In genomic region chr1:169949139-169949538, GRCh38 we compare ENCODE assay signal across 20 cellular contexts. TPM values are rescaled to one million over a fixed set of nuclear protein-coding genes. Genes with fewer than 3 reads are reported as not detected.
DNase-seq lines count a peak whose midpoint lies in the region; ATAC-seq, FAIRE-seq and TF ChIP-seq lines count a peak whose summit lies in the region.
"Had no signal": no experiment of that assay in that cellular context is flagged by ENCODE, and none has a peak within 500 bp of the region (broad histone marks: within the 10 kb centered on the region; RNA-seq: fewer than 3 reads in every experiment).

No MANE protein-coding gene starts in this region.

- ATAC-seq in GM21447 (IDR thresholded peaks at IDR 0.05; ENCODE audit: unreplicated experiment), result peak; percentile 51
- ATAC-seq in gastroesophageal sphincter, result no peak
- ATAC-seq: foreskin keratinocyte; naive thymus-derived CD8-positive, alpha-beta T cell; stimulated activated naive B cell treated with anti-CD40 and anti-IgM and Interleukin-4, amounts not matched to agents 10 μg/mL and 1 μg/mL and 100 μg/mL, for 72 hours had no signal

- no peak overlapping the region for H3K27ac ChIP-seq in gastroesophageal sphincter
- H3K27ac ChIP-seq: foreskin keratinocyte, transverse colon had no signal

- no peak for TF ChIP-seq POLR2A in gastroesophageal sphincter (IDR thresholded peaks at IDR 0.05)

- TF ChIP-seq CTCF in gastroesophageal sphincter (IDR thresholded peaks at IDR 0.05), result no peak

- DNase-seq in fibroblast of peridontal ligament (ENCODE audit: extremely low read depth) (peak; percentile 81), stromal cell of bone marrow (ENCODE audit: low read depth) (peak; percentile 39), NCI-H2196 (lab: John Stamatoyannopoulos, UW; ENCODE audit: unreplicated experiment) (no peak)
- no peak for DNase-seq in activated T-cell treated with anti-CD3 and anti-CD28 coated beads, Interleukin-2, amount 50 U/mL, for 48 hours
- DNase-seq: activated B cell treated with CpG ODN at 0.5 μM for 24 hours; activated naive CD8-positive, alpha-beta T cell treated with anti-CD3 and anti-CD28 coated beads for 36 hours; caudate nucleus; effector memory CD4-positive, alpha-beta T cell; foreskin keratinocyte; MG63; naive thymus-derived CD8-positive, alpha-beta T cell; NCI-H1694; NCI-H510A; Right ventricle myocardium superior; stimulated activated CD4-positive, alpha-beta T cell treated with anti-CD3 and anti-CD28 coated beads, Interleukin-12 subunit alpha, Interleukin-12 subunit beta, amount 100 ng/mL, for 4 hours; stimulated activated naive B cell treated with anti-CD40 and anti-IgM and Interleukin-4, amounts not matched to agents 10 μg/mL and 1 μg/mL and 100 μg/mL, for 72 hours; transverse colon had no signal

- no peaks in the 10 kb centered on the region for H3K27me3 ChIP-seq in gastroesophageal sphincter
- H3K27me3 ChIP-seq: foreskin keratinocyte, MG63, transverse colon had no signal

- peaks cover 0 to 5% (median 0%) of the 10 kb centered on the region in 3 donors for H3K4me1 ChIP-seq in gastroesophageal sphincter
- H3K4me1 ChIP-seq: foreskin keratinocyte, transverse colon had no signal

- FAIRE-seq in TTC549 (lab: Jason Lieb, UNC), result peak; percentile 29

- H3K36me3 ChIP-seq in gastroesophageal sphincter, result peaks cover 0 to 25% of the 10 kb centered on the region in 2 donors
- H3K36me3 ChIP-seq: MG63 had no signal

- no peak overlapping the region for H3K4me3 ChIP-seq in gastroesophageal sphincter
- H3K4me3 ChIP-seq: MG63, transverse colon had no signal

- TF ChIP-seq EP300 in gastroesophageal sphincter (IDR thresholded peaks at IDR 0.05), result no peak

- no peaks in the 10 kb centered on the region for H3K9me3 ChIP-seq in gastroesophageal sphincter
- H3K9me3 ChIP-seq: MG63, transverse colon had no signal

RNA-seq across cellular contexts. Expression of gene SCYL3, which starts 55.4 kb away (rescaled TPM):
- 10 to 100 TPM; 10.5 to 14.2 (median 11.9) TPM for total RNA-seq in gastroesophageal sphincter

Comparison
In these comparisons a context has a peak if more than half of its experiments do, and no peak if none do; other contexts are left out.
1. DNase-seq: peak in fibroblast of peridontal ligament (single experiment) and stromal cell of bone marrow (single experiment); none in activated T-cell treated with anti-CD3 and anti-CD28 coated beads, Interleukin-2, amount 50 U/mL, for 48 hours (0 of 2) and NCI-H2196 (single experiment).